15 cellular contexts compared by ENCODE assay signal in genomic region chr6:100346828-100347227, GRCh38.
DNase-seq lines count a peak whose midpoint lies in the region; ATAC-seq and TF ChIP-seq lines count a peak whose summit lies in the region.
"Had no signal": no experiment of that assay in that cellular context is flagged by ENCODE, and none has a peak within 500 bp of the region (broad histone marks: within the 10 kb centered on the region; RNA-seq: fewer than 3 reads in every experiment).

No MANE protein-coding gene starts in this region.

- no peak overlapping the region for H3K27ac ChIP-seq in foreskin keratinocyte

- CTCF ChIA-PET in Calu3 (lab: Charles Lee): interaction anchor here (0.9 to 1.3 kb wide), 4 partner anchors 31 to 159 kb away, joined by 3 to 4 read pairs (median 4); no protein-coding TSS in a partner anchor

- H3K36me3 Mint-ChIP-seq in Calu3 (ENCODE audit: insufficient read depth, unreplicated experiment): no peaks in the 10 kb centered on the region
- H3K36me3 Mint-ChIP-seq: activated naive CD8-positive, alpha-beta T cell treated with anti-CD3 and anti-CD28 coated beads, Interleukin-2, amount 10 ng/mL, durations not matched to agents 7 days and 5 days; CD4-positive, alpha-beta memory T cell; stimulated activated memory B cell treated with anti-CD40 and anti-IgM and Interleukin-4, amounts not matched to agents 10 μg/mL and 1 μg/mL and 100 μg/mL, for 72 hours had no signal

- ATAC-seq in HG03064 (IDR thresholded peaks at IDR 0.05; ENCODE audit: low read depth, unreplicated experiment) (peak; percentile 45), foreskin keratinocyte (peak; percentile 21)
- ATAC-seq: activated CD8-positive, alpha-beta T cell treated with anti-CD3 and anti-CD28 coated beads, Interleukin-2, amount 10 ng/mL, durations not matched to agents 7 days and 5 days; stimulated activated memory B cell treated with anti-CD40 and anti-IgM and Interleukin-4, amounts not matched to agents 10 μg/mL and 1 μg/mL and 100 μg/mL, for 72 hours had no signal

- peaks cover 33% of the 10 kb centered on the region for H3K4me1 ChIP-seq in adipocyte (ENCODE audit: control insufficient read depth, insufficient read depth, low read length)
- no peaks in the 10 kb centered on the region for H3K4me1 ChIP-seq in foreskin keratinocyte

- peak overlapping the region; percentile 68 for H3K9ac ChIP-seq in adipocyte (ENCODE audit: low read length)

- H3K36me3 ChIP-seq in adipocyte (ENCODE audit: control insufficient read depth, insufficient read depth, low read length, severe bottlenecking): no peaks in the 10 kb centered on the region

- BruUV-seq in Calu3 (replicated peaks; lab: Mats Ljungman, UMichigan): no TSS peak

- peak overlapping the region; percentile 77 for H3K27ac Mint-ChIP-seq in Calu3 (ENCODE audit: unreplicated experiment)
- H3K27ac Mint-ChIP-seq: activated CD8-positive, alpha-beta T cell treated with anti-CD3 and anti-CD28 coated beads, Interleukin-2, amount 10 ng/mL, durations not matched to agents 7 days and 5 days; activated naive CD8-positive, alpha-beta T cell treated with anti-CD3 and anti-CD28 coated beads, Interleukin-2, amount 10 ng/mL, durations not matched to agents 7 days and 5 days; CD4-positive, alpha-beta memory T cell; stimulated activated memory B cell treated with anti-CD40 and anti-IgM and Interleukin-4, amounts not matched to agents 10 μg/mL and 1 μg/mL and 100 μg/mL, for 72 hours had no signal

- H3K9me3 ChIP-seq in adipocyte (ENCODE audit: control insufficient read depth, low read length): no peaks in the 10 kb centered on the region

- H3K9me3 Mint-ChIP-seq in Calu3 (ENCODE audit: low read depth, unreplicated experiment): no peaks in the 10 kb centered on the region
- H3K9me3 Mint-ChIP-seq: activated naive CD8-positive, alpha-beta T cell treated with anti-CD3 and anti-CD28 coated beads, Interleukin-2, amount 10 ng/mL, durations not matched to agents 7 days and 5 days; CD4-positive, alpha-beta memory T cell; stimulated activated memory B cell treated with anti-CD40 and anti-IgM and Interleukin-4, amounts not matched to agents 10 μg/mL and 1 μg/mL and 100 μg/mL, for 72 hours had no signal

- peaks cover 42% of the 10 kb centered on the region for H3K4me1 Mint-ChIP-seq in Calu3 (ENCODE audit: low read depth, unreplicated experiment)
- H3K4me1 Mint-ChIP-seq: activated naive CD8-positive, alpha-beta T cell treated with anti-CD3 and anti-CD28 coated beads, Interleukin-2, amount 10 ng/mL, durations not matched to agents 7 days and 5 days; stimulated activated memory B cell treated with anti-CD40 and anti-IgM and Interleukin-4, amounts not matched to agents 10 μg/mL and 1 μg/mL and 100 μg/mL, for 72 hours had no signal

- H3K4me3 ChIP-seq in adipocyte (ENCODE audit: low read length): peak overlapping the region; percentile 68

- intact Hi-C loops in Calu3 (cut with micrococcal nuclease; ENCODE audit: unreplicated experiment): loop anchor here (10.0 kb wide), 1 partner anchor 208 kb away; no protein-coding TSS in a partner anchor

- TF ChIP-seq CTCF in Calu3 (IDR thresholded peaks at IDR 0.05; ENCODE audit: unreplicated experiment) (no peak), foreskin keratinocyte (conservative IDR thresholded peaks at IDR 0.05) (no peak)

- DNase-seq in Calu3: no peak
- peak; percentile 73 for DNase-seq in adipocyte (ENCODE audit: low read depth)
- DNase-seq in foreskin keratinocyte: peak in 1 of 2 donors; percentile 70
- no peak for DNase-seq in AML-193 (lab: John Stamatoyannopoulos, UW)
- no peak for DNase-seq in Ammon's horn (ENCODE audit: low spot score)
- no peak for DNase-seq in LoVo (ENCODE audit: low spot score)
- DNase-seq in nucleus accumbens (lab: John Stamatoyannopoulos, UW): no peak
- DNase-seq: activated CD8-positive, alpha-beta T cell treated with anti-CD3 and anti-CD28 coated beads, Interleukin-2, amount 10 ng/mL, durations not matched to agents 7 days and 5 days; activated naive CD8-positive, alpha-beta T cell treated with anti-CD3 and anti-CD28 coated beads, Interleukin-2, amount 10 ng/mL, durations not matched to agents 7 days and 5 days; CD4-positive, alpha-beta memory T cell; Kasumi-1; kidney; NCI-H526 treated with DMSO at 0.1 percent for 48 hours had no signal

- peak overlapping the region; percentile 13 for H3K4me3 Mint-ChIP-seq in Calu3 (ENCODE audit: low read depth, unreplicated experiment)
- H3K4me3 Mint-ChIP-seq: activated CD8-positive, alpha-beta T cell treated with anti-CD3 and anti-CD28 coated beads, Interleukin-2, amount 10 ng/mL, durations not matched to agents 7 days and 5 days; activated naive CD8-positive, alpha-beta T cell treated with anti-CD3 and anti-CD28 coated beads, Interleukin-2, amount 10 ng/mL, durations not matched to agents 7 days and 5 days; CD4-positive, alpha-beta memory T cell; stimulated activated memory B cell treated with anti-CD40 and anti-IgM and Interleukin-4, amounts not matched to agents 10 μg/mL and 1 μg/mL and 100 μg/mL, for 72 hours had no signal

- H3K27me3 ChIP-seq in adipocyte (replicated peaks; ENCODE audit: control insufficient read depth, insufficient read depth, low read length) (no peaks in the 10 kb centered on the region), foreskin keratinocyte (peaks cover 19% of the 10 kb centered on the region)

- H3K27me3 Mint-ChIP-seq in Calu3 (ENCODE audit: unreplicated experiment): no peaks in the 10 kb centered on the region
- H3K27me3 Mint-ChIP-seq: activated naive CD8-positive, alpha-beta T cell treated with anti-CD3 and anti-CD28 coated beads, Interleukin-2, amount 10 ng/mL, durations not matched to agents 7 days and 5 days; CD4-positive, alpha-beta memory T cell; stimulated activated memory B cell treated with anti-CD40 and anti-IgM and Interleukin-4, amounts not matched to agents 10 μg/mL and 1 μg/mL and 100 μg/mL, for 72 hours had no signal
